Comparison of ENCODE assay signal across 10 cellular contexts in genomic region chr14:76917759-76918175, GRCh38.
DNase-seq lines count a peak whose midpoint lies in the region; ATAC-seq, FAIRE-seq and TF ChIP-seq lines count a peak whose summit lies in the region.
"Had no signal": no experiment of that assay in that cellular context is flagged by ENCODE, and none has a peak within 500 bp of the region (broad histone marks: within the 10 kb centered on the region; RNA-seq: fewer than 3 reads in every experiment).

No MANE protein-coding gene starts in this region.

- no peaks in the 10 kb centered on the region for H3F3A ChIP-seq in Loucy (ENCODE audit: low read depth)

- H3K4me3 Mint-ChIP-seq in natural killer cell: no peak overlapping the region

- peak; percentile 1; the same call in 2 of the 3 replicates for ATAC-seq in SK-N-SH treated with all-trans-retinoic acid at 6 μM for 48 hours
- ATAC-seq in thoracic aorta (ENCODE audit: insufficient number of reproducible peaks, low FRiP score, low read depth): no peak
- no peak for ATAC-seq in natural killer cell
- ATAC-seq in HG03135 (IDR thresholded peaks at IDR 0.05; ENCODE audit: unreplicated experiment): no peak

- H3K36me3 ChIP-seq in Loucy (ENCODE audit: insufficient read depth, low read length) (no peaks in the 10 kb centered on the region), kidney (ENCODE audit: control insufficient read depth in 1 of 2, insufficient read depth in 2 of 2, low read length in 2 of 2) (no peaks in the 10 kb centered on the region), thoracic aorta (no peaks in the 10 kb centered on the region), BE2C (no peaks in the 10 kb centered on the region)

- no peaks in the 10 kb centered on the region for H3K9me3 ChIP-seq in Loucy (ENCODE audit: insufficient read depth, low read depth, low read length)
- H3K9me3 ChIP-seq in kidney (ENCODE audit: control insufficient read depth in 1 of 2, low read length in 2 of 2): no peaks in the 10 kb centered on the region
- H3K9me3 ChIP-seq in thoracic aorta: no peaks in the 10 kb centered on the region
- H3K9me3 ChIP-seq in BE2C: no peaks in the 10 kb centered on the region

- H3K27ac ChIP-seq in kidney (ENCODE audit: low read depth in 2 of 2, low read length in 2 of 2) (peak overlapping the region; percentile 77 to 92), thoracic aorta (peak overlapping the region; percentile 83 to 97)

- no peaks in the 10 kb centered on the region for H3K9me3 Mint-ChIP-seq in natural killer cell

- intact Hi-C loops in kidney (cut with DNase I) (no loop called here), natural killer cell (cut with micrococcal nuclease) (loop anchor here (10.0 kb wide), 1 partner anchor 47 kb away; no protein-coding TSS in a partner anchor)

- H3K36me3 Mint-ChIP-seq in natural killer cell: no peaks in the 10 kb centered on the region

- no peaks in the 10 kb centered on the region for H3K9me2 ChIP-seq in Loucy (replicated peaks; ENCODE audit: low read depth, low read length)

- no peak overlapping the region for H2AFZ ChIP-seq in Loucy (ENCODE audit: low read length)

- DNase-seq in kidney (no peak), thoracic aorta (ENCODE audit: low spot score) (no peak), natural killer cell (no peak), BE2C (no peak)
- no peak for DNase-seq in activated CD4-positive, alpha-beta T cell treated with anti-CD3 and anti-CD28 coated beads for 1 hour

- no peak overlapping the region for H3K4me2 ChIP-seq in Loucy (ENCODE audit: low read depth, low read length, poor library complexity, severe bottlenecking)

- FAIRE-seq in kidney (lab: Jason Lieb, UNC): no peak
- FAIRE-seq: bronchial epithelial cell, small intestine had no signal

- TF ChIP-seq CTCF in Loucy (conservative IDR thresholded peaks at IDR 0.05; ENCODE audit: low read length) (no peak), kidney (IDR thresholded peaks at IDR 0.05; ENCODE audit: borderline replicate concordance, extremely low read depth, insufficient read depth) (no peak), thoracic aorta (IDR thresholded peaks at IDR 0.05) (no peak), natural killer cell (IDR thresholded peaks at IDR 0.05) (no peak), BE2C (IDR thresholded peaks at IDR 0.05; ENCODE audit: low read depth, low read length) (no peak)

- peaks cover 0 to 34% of the 10 kb centered on the region in 2 donors for H3K4me1 Mint-ChIP-seq in natural killer cell

- H3K27me3 Mint-ChIP-seq in natural killer cell (ENCODE audit: low read depth in 2 of 2): no peaks in the 10 kb centered on the region

- H3K9ac ChIP-seq in Loucy (ENCODE audit: low read depth, low read length, poor library complexity, severe bottlenecking) (peak overlapping the region; percentile 31), kidney (ENCODE audit: low read length in 2 of 2) (peak overlapping the region in 1 of 2 donors; percentile 83)

- H3K27ac Mint-ChIP-seq in natural killer cell: peak overlapping the region in 1 of 2 donors; percentile 40

- H3K4me3 ChIP-seq in Loucy (ENCODE audit: low read length, poor library complexity, severe bottlenecking) (no peak overlapping the region), kidney (ENCODE audit: low read length in 2 of 2) (peak overlapping the region in 1 of 2 donors; percentile 27), thoracic aorta (peak overlapping the region; percentile 51), BE2C (ENCODE audit: low read depth, low read length) (no peak overlapping the region)

- peaks cover 51% of the 10 kb centered on the region for H3K4me1 ChIP-seq in Loucy (ENCODE audit: insufficient read depth, low read length, poor library complexity, severe bottlenecking)
- H3K4me1 ChIP-seq in kidney (ENCODE audit: control insufficient read depth in 1 of 2, insufficient read depth in 1 of 2, low read depth in 1 of 2, low read length in 2 of 2): peaks cover 54 to 61% of the 10 kb centered on the region in 2 donors
- H3K4me1 ChIP-seq in thoracic aorta (ENCODE audit: control insufficient read depth in 1 of 2, low read depth in 2 of 2): peaks cover 43 to 54% of the 10 kb centered on the region in 2 donors
- peaks cover 58% of the 10 kb centered on the region for H3K4me1 ChIP-seq in BE2C

- no peaks in the 10 kb centered on the region for H3K79me2 ChIP-seq in Loucy (ENCODE audit: insufficient read depth, low read length)

- H4K20me1 ChIP-seq in Loucy (ENCODE audit: insufficient read depth, low read length, poor library complexity, severe bottlenecking): no peaks in the 10 kb centered on the region

- no peaks in the 10 kb centered on the region for H3K27me3 ChIP-seq in Loucy (ENCODE audit: insufficient read depth, low read length, poor library complexity, severe bottlenecking)
- no peaks in the 10 kb centered on the region for H3K27me3 ChIP-seq in thoracic aorta (replicated peaks; ENCODE audit: insufficient read depth)
- no peaks in the 10 kb centered on the region for H3K27me3 ChIP-seq in BE2C

TF ChIP-seq in SK-N-SH treated with all-trans-retinoic acid at 6 μM for 48 hours, 23 proteins besides CTCF, POLR2A, EP300 and RAD21:
- TF ChIP-seq POU6F1 (CRISPR knock-in tag; IDR thresholded peaks at IDR 0.05; ENCODE audit: borderline replicate concordance, low read depth): no peak
